Comparison of ENCODE assay signal across 8 cellular contexts in the genomic region with DNA sequence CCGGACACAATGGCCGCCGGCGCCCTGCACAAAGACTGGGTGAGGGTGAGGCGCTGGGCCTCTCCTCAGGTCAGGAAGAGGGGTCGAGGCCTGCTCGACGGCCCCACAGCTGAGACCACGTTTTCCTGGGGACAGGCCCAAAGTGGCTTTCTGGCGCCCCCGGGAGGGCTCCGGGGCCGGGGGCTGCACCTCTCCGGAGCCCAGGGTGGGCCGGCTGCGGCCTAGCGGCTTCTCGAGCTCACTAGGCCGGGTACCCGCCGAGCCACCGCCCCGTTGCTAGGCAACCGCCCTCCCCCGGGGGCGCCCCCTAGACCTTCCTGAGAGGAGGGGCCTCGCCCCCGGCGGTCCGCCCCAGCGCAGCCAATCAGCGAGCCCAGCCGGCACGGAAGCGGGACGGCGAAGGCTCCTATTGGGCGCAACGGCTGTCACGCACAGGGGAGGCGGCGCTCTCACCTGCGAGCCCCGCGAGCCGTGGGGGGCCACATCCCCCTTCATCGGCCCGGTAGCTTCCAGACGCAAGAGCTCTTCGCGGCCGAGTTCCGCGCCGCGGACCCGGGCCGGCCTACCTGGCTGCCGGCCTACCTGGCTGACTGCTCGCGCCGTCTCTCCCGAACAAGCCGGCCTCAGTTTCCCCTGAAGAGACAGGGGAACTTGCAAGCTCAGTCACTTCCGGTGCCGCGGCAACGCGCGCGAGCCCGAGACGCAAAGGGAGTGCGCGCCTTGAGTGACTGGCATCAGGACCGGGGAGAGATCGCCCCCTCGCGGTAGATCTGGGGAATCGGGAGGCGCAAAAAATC. TPM values are rescaled to one million over a fixed set of nuclear protein-coding genes. Genes with fewer than 3 reads are reported as not detected.
DNase-seq lines count a peak whose midpoint lies in the region; FAIRE-seq and TF ChIP-seq lines count a peak whose summit lies in the region.

No MANE protein-coding gene starts in this region.

- H3K4me1 Mint-ChIP-seq in neural crest cell: peaks cover 49% of the 10 kb centered on the region

- peaks cover 24 to 42% (median 36%) of the 10 kb centered on the region in 4 donors for H3K4me1 ChIP-seq in stomach

- whole genome bisulfite sequencing in stomach, 5 donors: 0 to 1% (median 0%) methylated on average over 26 to 81 of the region's 81 CpGs

- H3K9me3 Mint-ChIP-seq in neural crest cell: no peaks in the 10 kb centered on the region

- peak overlapping the region; percentile 99 for H3K27ac Mint-ChIP-seq in neural crest cell (ENCODE audit: unreplicated experiment)

- intact Hi-C loops in stomach (cut with DNase I; ENCODE audit: low total_unique reads): no loop called here

- H3K27me3 Mint-ChIP-seq in neural crest cell (ENCODE audit: low read depth): no peaks in the 10 kb centered on the region

- no peak for TF ChIP-seq EP300 in stomach (IDR thresholded peaks at IDR 0.05)

- TF ChIP-seq POLR2A in H54 (IDR thresholded peaks at IDR 0.05; ENCODE audit: low read depth, low read length) (peak; percentile 49; the same call in 1 of the 2 replicates), stomach (IDR thresholded peaks at IDR 0.05) (peak in 1 of 4 donors; percentile 15)

- CTCF ChIA-PET in RWPE1 (lab: Yijun Ruan, JAX): interaction anchor here (0.6 to 7.0 kb wide), 36 partner anchors 10 to 220 kb away, joined by 3 to 163 read pairs (median 4); no protein-coding TSS in a partner anchor

- DNase-seq in H54 (ENCODE audit: insufficient read length, low spot score): peak; percentile 85
- peak; percentile 93 for DNase-seq in LNCaP clone FGC (ENCODE audit: low read depth)
- DNase-seq in RWPE1 (ENCODE audit: low spot score): peak; percentile 100
- DNase-seq in activated effector memory CD4-positive, alpha-beta T cell treated with Interleukin-2 at 50 U/mL for 16 hours: peak; percentile 96
- DNase-seq in fibroblast of the aortic adventitia (ENCODE audit: low read depth): peak; percentile 98
- peak; percentile 100 for DNase-seq in neural crest cell (ENCODE audit: low read depth, low spot score)
- DNase-seq in stomach: peak; percentile 97

- peak overlapping the region; percentile 97 for H3K4me3 Mint-ChIP-seq in neural crest cell

- H3K9me3 ChIP-seq in stomach: no peaks in the 10 kb centered on the region

- FAIRE-seq in G401.6 (lab: Jason Lieb, UNC) (peak; percentile 19), H54 (lab: Jason Lieb, UNC) (no peak)

- peaks cover 0 to 17% (median 8%) of the 10 kb centered on the region in 4 donors for H3K36me3 ChIP-seq in stomach

- H3K4me3 ChIP-seq in LNCaP clone FGC (ENCODE audit: low read depth, low read length) (peak overlapping the region; percentile 89), fibroblast of the aortic adventitia (ENCODE audit: low read depth, low read length) (peak overlapping the region; percentile 78), stomach (peak overlapping the region; percentile 70 to 78 (median 72))

- H3K27ac ChIP-seq in RWPE1 (peak overlapping the region; percentile 99), stomach (peak overlapping the region; percentile 97 to 100 (median 98))

- POLR2A ChIA-PET in RWPE1 (lab: Yijun Ruan, JAX; ENCODE audit: low non-redundant PET): interaction anchor here (0.5 to 1.8 kb wide), 11 partner anchors 11 to 205 kb away, joined by 3 to 19 read pairs (median 3); no protein-coding TSS in a partner anchor

- peaks cover 21% of the 10 kb centered on the region for H3K36me3 Mint-ChIP-seq in neural crest cell (ENCODE audit: low read depth)

- TF ChIP-seq CTCF in LNCaP clone FGC (IDR thresholded peaks at IDR 0.05; ENCODE audit: control insufficient read depth, extremely low read depth, insufficient read depth): peak; percentile 90
- TF ChIP-seq CTCF in RWPE1 (conservative IDR thresholded peaks at IDR 0.05; ENCODE audit: low read depth): peak; percentile 100
- TF ChIP-seq CTCF in fibroblast of the aortic adventitia (IDR thresholded peaks at IDR 0.05; ENCODE audit: insufficient read depth, low read length): peak; percentile 90
- peak; percentile 100 for TF ChIP-seq CTCF in neural crest cell (conservative IDR thresholded peaks at IDR 0.05)
- TF ChIP-seq CTCF in stomach (IDR thresholded peaks at IDR 0.05): peak in 6 of 7 experiments; percentile 73 to 100 (median 92)

- no peaks in the 10 kb centered on the region for H3K27me3 ChIP-seq in stomach

RNA-seq across cellular contexts. Expression of gene BCL2L1, which starts 0.8 kb away (rescaled TPM):
- total RNA-seq in fibroblast of the aortic adventitia (ENCODE audit: low replicate concordance) (59.9 and 101 TPM in 2 replicates), neural crest cell (74.3 and 74.8 TPM in 2 replicates), stomach (100 to 1,000 TPM in 2 of 5 donors, 10 to 100 TPM in 3; 61.7 to 210 (median 68.7) TPM)
- polyA plus RNA-seq in stomach: 10 to 100 TPM; 47.1 to 88.2 (median 73.0) TPM

RNA-seq across cellular contexts. Expression of gene TPX2, which starts 15.6 kb away (rescaled TPM):
- total RNA-seq in fibroblast of the aortic adventitia (ENCODE audit: low replicate concordance): 6.2 and 91.1 TPM in 2 replicates
- 208 and 210 TPM in 2 replicates for total RNA-seq in neural crest cell
- total RNA-seq in stomach: 10 to 100 TPM in 1 of 5 donors, 1 to 10 TPM in 4; 5.3 to 11.4 (median 7.6) TPM
- polyA plus RNA-seq in stomach: 1 to 10 TPM; 1.7 to 7.1 (median 3.3) TPM

Comparison
In these comparisons a context has a peak if more than half of its experiments do, and no peak if none do; other contexts are left out.
1. Peak in every context shown above with its lines: DNase-seq, H3K4me3 ChIP-seq and H3K27ac ChIP-seq.